Comparison of ENCODE assay signal across 8 cellular contexts in genomic region chr17:60435244-60436170, GRCh38. TPM values are rescaled to one million over a fixed set of nuclear protein-coding genes. Genes with fewer than 3 reads are reported as not detected.
DNase-seq lines count a peak whose midpoint lies in the region; ATAC-seq and TF ChIP-seq lines count a peak whose summit lies in the region.

No MANE protein-coding gene starts in this region.

- ATAC-seq in HG03342 (IDR thresholded peaks at IDR 0.05; ENCODE audit: unreplicated experiment): peak; percentile 52
- no peak for ATAC-seq in HG02571 (IDR thresholded peaks at IDR 0.05; ENCODE audit: unreplicated experiment)

- intact Hi-C loops in activated CD4-positive, alpha-beta T cell treated with anti-CD3 and anti-CD28 coated beads, Interleukin-2, amount 10 ng/mL, durations not matched to agents 24 days and 14 days (cut with micrococcal nuclease): loop anchor here (1.0 kb wide), 2 partner anchors 204 to 292 kb away; no protein-coding TSS in a partner anchor
- intact Hi-C loops in lower leg skin (cut with DNase I; ENCODE audit: low total_unique reads): no loop called here

- peak in 1 of 3 donors; percentile 85 for TF ChIP-seq CTCF in lower leg skin (IDR thresholded peaks at IDR 0.05)

- H3K4me1 Mint-ChIP-seq in activated CD4-positive, alpha-beta T cell treated with anti-CD3 and anti-CD28 coated beads, Interleukin-2, amount 10 ng/mL, durations not matched to agents 24 days and 14 days: no peaks in the 10 kb centered on the region

- no peak overlapping the region for H3K4me3 ChIP-seq in lower leg skin (ENCODE audit: low read depth, poor library complexity, severe bottlenecking)

- no peaks in the 10 kb centered on the region for H3K9me3 Mint-ChIP-seq in activated CD4-positive, alpha-beta T cell treated with anti-CD3 and anti-CD28 coated beads, Interleukin-2, amount 10 ng/mL, durations not matched to agents 24 days and 14 days

- TF ChIP-seq POLR2A in lower leg skin (IDR thresholded peaks at IDR 0.05): no peak

- H3K27ac Mint-ChIP-seq in activated CD4-positive, alpha-beta T cell treated with anti-CD3 and anti-CD28 coated beads, Interleukin-2, amount 10 ng/mL, durations not matched to agents 24 days and 14 days: no peak overlapping the region

- no peak overlapping the region for H3K4me3 Mint-ChIP-seq in activated CD4-positive, alpha-beta T cell treated with anti-CD3 and anti-CD28 coated beads, Interleukin-2, amount 10 ng/mL, durations not matched to agents 24 days and 14 days

- no peaks in the 10 kb centered on the region for H3K36me3 Mint-ChIP-seq in activated CD4-positive, alpha-beta T cell treated with anti-CD3 and anti-CD28 coated beads, Interleukin-2, amount 10 ng/mL, durations not matched to agents 24 days and 14 days (ENCODE audit: low read depth)

- H3K27me3 Mint-ChIP-seq in activated CD4-positive, alpha-beta T cell treated with anti-CD3 and anti-CD28 coated beads, Interleukin-2, amount 10 ng/mL, durations not matched to agents 24 days and 14 days: peaks cover 2% of the 10 kb centered on the region

- WGBS in lower leg skin, 2 donors: 67 to 68% methylated on average over 28 of the region's 28 CpGs

- DNase-seq in CD1c-positive myeloid dendritic cell (ENCODE audit: extremely low spot score) (peak; percentile 90), NCI-H69 (lab: John Stamatoyannopoulos, UW) (peak; percentile 83), dermis microvascular lymphatic vessel endothelial cell (ENCODE audit: low read depth in 2 of 2) (peak; percentile 82), lower leg skin (ENCODE audit: low spot score in 2 of 2) (peak; percentile 81 to 88)
- DNase-seq in activated CD4-positive, alpha-beta T cell treated with anti-CD3 and anti-CD28 coated beads, Interleukin-2, amount 10 ng/mL, durations not matched to agents 24 days and 14 days: peak; percentile 88
- peak; percentile 13 to 32 (median 30) for DNase-seq in stimulated activated CD4-positive, alpha-beta T cell treated with anti-CD3 and anti-CD28 coated beads, TNF-alpha, amount 100 ng/mL, for 48 hours (ENCODE audit: low read depth in 3 of 3)

RNA-seq across cellular contexts. Expression of gene CHCT1, which starts 13.2 kb away (rescaled TPM):
- total RNA-seq in activated CD4-positive, alpha-beta T cell treated with anti-CD3 and anti-CD28 coated beads, Interleukin-2, amount 10 ng/mL, durations not matched to agents 24 days and 14 days: not detected in 2 replicates
- 0.13 TPM in 1 of 2 replicates, not detected in the other for total RNA-seq in dermis microvascular lymphatic vessel endothelial cell
- not detected for total RNA-seq in lower leg skin

RNA-seq across cellular contexts. Expression of gene USP32, which starts 43.6 kb away (rescaled TPM):
- 30.2 and 34.3 TPM in 2 replicates for total RNA-seq in activated CD4-positive, alpha-beta T cell treated with anti-CD3 and anti-CD28 coated beads, Interleukin-2, amount 10 ng/mL, durations not matched to agents 24 days and 14 days
- total RNA-seq in dermis microvascular lymphatic vessel endothelial cell: 37.6 and 53.9 TPM in 2 replicates
- 10 to 100 TPM; 56.3 to 72.0 (median 60.9) TPM for total RNA-seq in lower leg skin

Comparison
In these comparisons a context has a peak if more than half of its experiments do, and no peak if none do; other contexts are left out.
1. DNase-seq: peak in every context shown above with its lines; median percentile 90 in CD1c-positive myeloid dendritic cell; 88 in activated CD4-positive, alpha-beta T cell treated with anti-CD3 and anti-CD28 coated beads, Interleukin-2, amount 10 ng/mL, durations not matched to agents 24 days and 14 days; 84 in lower leg skin; 83 in NCI-H69; 82 in dermis microvascular lymphatic vessel endothelial cell; 30 in stimulated activated CD4-positive, alpha-beta T cell treated with anti-CD3 and anti-CD28 coated beads, TNF-alpha, amount 100 ng/mL, for 48 hours.